18 cellular contexts compared by ENCODE assay signal in genomic region chr4:36771411-36772153, GRCh38.
DNase-seq lines count a peak whose midpoint lies in the region; ATAC-seq and TF ChIP-seq lines count a peak whose summit lies in the region.
"Had no signal": no experiment of that assay in that cellular context is flagged by ENCODE, and none has a peak within 500 bp of the region (broad histone marks: within the 10 kb centered on the region; RNA-seq: fewer than 3 reads in every experiment).

No MANE protein-coding gene starts in this region.

- H3K27me3 Mint-ChIP-seq in nephron progenitor cell (ENCODE audit: low read depth, poor library complexity): no peaks in the 10 kb centered on the region
- H3K27me3 Mint-ChIP-seq in CD8-positive, alpha-beta memory T cell: peaks cover 0 to 3% of the 10 kb centered on the region in 2 donors
- H3K27me3 Mint-ChIP-seq in activated T-cell treated with anti-CD3 and anti-CD28 coated beads, Interleukin-2, amount 50 U/mL, for 24 hours: no peaks in the 10 kb centered on the region
- no peaks in the 10 kb centered on the region for H3K27me3 Mint-ChIP-seq in effector memory CD8-positive, alpha-beta T cell
- H3K27me3 Mint-ChIP-seq: activated CD4-positive, alpha-beta T cell treated with anti-CD3 and anti-CD28 coated beads, Interleukin-2, amount 10 ng/mL, durations not matched to agents 7 days and 5 days; stimulated activated naive CD8-positive, alpha-beta T cell treated with anti-CD3 and anti-CD28 coated beads, Interleukin-15, amount 100 ng/mL, for 72 hours had no signal

- no peaks in the 10 kb centered on the region for H3K36me3 ChIP-seq in CD8-positive, alpha-beta memory T cell (ENCODE audit: insufficient read depth, low read length)
- H3K36me3 ChIP-seq: BLaER1, left ventricle myocardium inferior, vagina had no signal

- peak; percentile 61 for DNase-seq in HT1080 (ENCODE audit: low read depth)
- DNase-seq in nephron progenitor cell: no peak
- no peak for DNase-seq in CD8-positive, alpha-beta memory T cell
- no peak for DNase-seq in activated T-cell treated with anti-CD3 and anti-CD28 coated beads, Interleukin-2, amount 50 U/mL, for 24 hours
- no peak for DNase-seq in effector memory CD8-positive, alpha-beta T cell
- DNase-seq: activated CD4-positive, alpha-beta T cell treated with anti-CD3 and anti-CD28 coated beads, Interleukin-2, amount 10 ng/mL, durations not matched to agents 7 days and 5 days; activated T-cell treated with anti-CD3 and anti-CD28 coated beads, Interleukin-2, amount 50 U/mL, for 48 hours; cerebellar nuclear complex; endodermal cell; HCEC 1CT; left ventricle myocardium inferior; NCI-H2029; stimulated activated naive CD8-positive, alpha-beta T cell treated with anti-CD3 and anti-CD28 coated beads, Interleukin-15, amount 100 ng/mL, for 72 hours had no signal

- ATAC-seq in GM18867 (IDR thresholded peaks at IDR 0.05; ENCODE audit: unreplicated experiment): peak; percentile 52
- peak; percentile 47 for ATAC-seq in GM21390 (IDR thresholded peaks at IDR 0.05; ENCODE audit: unreplicated experiment)
- no peak for ATAC-seq in effector memory CD8-positive, alpha-beta T cell (replicated peaks)
- ATAC-seq: Right ventricle myocardium inferior; stimulated activated naive CD8-positive, alpha-beta T cell treated with anti-CD3 and anti-CD28 coated beads, Interleukin-15, amount 100 ng/mL, for 72 hours had no signal

- no peak overlapping the region for H3K4me3 ChIP-seq in CD8-positive, alpha-beta memory T cell (ENCODE audit: low read length)
- H3K4me3 ChIP-seq: BLaER1, left ventricle myocardium inferior, vagina had no signal

- H3K9me3 Mint-ChIP-seq in nephron progenitor cell: no peaks in the 10 kb centered on the region
- peaks cover 0 to 1% (median 0%) of the 10 kb centered on the region in 5 donors for H3K9me3 Mint-ChIP-seq in CD8-positive, alpha-beta memory T cell
- no peaks in the 10 kb centered on the region for H3K9me3 Mint-ChIP-seq in activated T-cell treated with anti-CD3 and anti-CD28 coated beads, Interleukin-2, amount 50 U/mL, for 24 hours
- H3K9me3 Mint-ChIP-seq in effector memory CD8-positive, alpha-beta T cell: no peaks in the 10 kb centered on the region
- H3K9me3 Mint-ChIP-seq: endodermal cell; stimulated activated naive CD8-positive, alpha-beta T cell treated with anti-CD3 and anti-CD28 coated beads, Interleukin-15, amount 100 ng/mL, for 72 hours had no signal

- POLR2A ChIA-PET in CD8-positive, alpha-beta memory T cell (lab: Charles Lee): no interaction called here

- H3K27me3 ChIP-seq in CD8-positive, alpha-beta memory T cell (ENCODE audit: insufficient read depth, low read length, poor library complexity, severe bottlenecking): no peaks in the 10 kb centered on the region
- H3K27me3 ChIP-seq: BLaER1, vagina had no signal

- CTCF ChIA-PET in CD8-positive, alpha-beta memory T cell (lab: Charles Lee): no interaction called here

- TF ChIP-seq CTCF in nephron progenitor cell (IDR thresholded peaks at IDR 0.05): no peak

- H3K4me1 ChIP-seq in CD8-positive, alpha-beta memory T cell (ENCODE audit: insufficient read depth, low read length): no peaks in the 10 kb centered on the region
- H3K4me1 ChIP-seq: left ventricle myocardium inferior, vagina had no signal

- H3K4me3 Mint-ChIP-seq in nephron progenitor cell: no peak overlapping the region
- H3K4me3 Mint-ChIP-seq in CD8-positive, alpha-beta memory T cell: no peak overlapping the region
- no peak overlapping the region for H3K4me3 Mint-ChIP-seq in activated T-cell treated with anti-CD3 and anti-CD28 coated beads, Interleukin-2, amount 50 U/mL, for 24 hours
- no peak overlapping the region for H3K4me3 Mint-ChIP-seq in effector memory CD8-positive, alpha-beta T cell
- H3K4me3 Mint-ChIP-seq: activated CD4-positive, alpha-beta T cell treated with anti-CD3 and anti-CD28 coated beads, Interleukin-2, amount 10 ng/mL, durations not matched to agents 7 days and 5 days; endodermal cell; stimulated activated naive CD8-positive, alpha-beta T cell treated with anti-CD3 and anti-CD28 coated beads, Interleukin-15, amount 100 ng/mL, for 72 hours had no signal

- no peak overlapping the region for H3K27ac ChIP-seq in CD8-positive, alpha-beta memory T cell (ENCODE audit: low read depth, low read length)
- H3K27ac ChIP-seq: BLaER1, left ventricle myocardium inferior, vagina had no signal

- peak overlapping the region; percentile 16 for H3K27ac Mint-ChIP-seq in nephron progenitor cell
- H3K27ac Mint-ChIP-seq in CD8-positive, alpha-beta memory T cell: no peak overlapping the region
- no peak overlapping the region for H3K27ac Mint-ChIP-seq in activated T-cell treated with anti-CD3 and anti-CD28 coated beads, Interleukin-2, amount 50 U/mL, for 24 hours
- H3K27ac Mint-ChIP-seq in effector memory CD8-positive, alpha-beta T cell: no peak overlapping the region
- H3K27ac Mint-ChIP-seq: activated CD4-positive, alpha-beta T cell treated with anti-CD3 and anti-CD28 coated beads, Interleukin-2, amount 10 ng/mL, durations not matched to agents 7 days and 5 days; endodermal cell had no signal

- peaks cover 20% of the 10 kb centered on the region for H3K4me1 Mint-ChIP-seq in nephron progenitor cell
- H3K4me1 Mint-ChIP-seq in CD8-positive, alpha-beta memory T cell: no peaks in the 10 kb centered on the region
- peaks cover 2% of the 10 kb centered on the region for H3K4me1 Mint-ChIP-seq in activated T-cell treated with anti-CD3 and anti-CD28 coated beads, Interleukin-2, amount 50 U/mL, for 24 hours (ENCODE audit: low read depth)
- H3K4me1 Mint-ChIP-seq in effector memory CD8-positive, alpha-beta T cell (ENCODE audit: low read depth in 2 of 2): no peaks in the 10 kb centered on the region
- H3K4me1 Mint-ChIP-seq: stimulated activated naive CD8-positive, alpha-beta T cell treated with anti-CD3 and anti-CD28 coated beads, Interleukin-15, amount 100 ng/mL, for 72 hours had no signal

- no peaks in the 10 kb centered on the region for H3K36me3 Mint-ChIP-seq in nephron progenitor cell (ENCODE audit: low read depth)
- no peaks in the 10 kb centered on the region for H3K36me3 Mint-ChIP-seq in CD8-positive, alpha-beta memory T cell
- H3K36me3 Mint-ChIP-seq in activated T-cell treated with anti-CD3 and anti-CD28 coated beads, Interleukin-2, amount 50 U/mL, for 24 hours (ENCODE audit: low read depth): no peaks in the 10 kb centered on the region
- no peaks in the 10 kb centered on the region for H3K36me3 Mint-ChIP-seq in effector memory CD8-positive, alpha-beta T cell (ENCODE audit: insufficient read depth)

- no peaks in the 10 kb centered on the region for H3K9me3 ChIP-seq in CD8-positive, alpha-beta memory T cell (ENCODE audit: low read length)
- H3K9me3 ChIP-seq: BLaER1, left ventricle myocardium inferior, vagina had no signal
